ENCODE assay signal across 8 cellular contexts in genomic region chr10:103396789-103397087, GRCh38. TPM values are rescaled to one million over a fixed set of nuclear protein-coding genes. Genes with fewer than 3 reads are reported as not detected.
DNase-seq lines count a peak whose midpoint lies in the region; ATAC-seq and TF ChIP-seq lines count a peak whose summit lies in the region.

No MANE protein-coding gene starts in this region.

- H3K4me3 ChIP-seq in BLaER1 treated with 17β-estradiol and CSF1 and Interleukin-3, amounts not matched to agents 10 nM and 100 nM: peak overlapping the region; percentile 79 to 99 (median 90)
- H3K4me3 ChIP-seq in KMS-11 (IDR thresholded peaks at IDR 0.05; ENCODE audit: insufficient read depth, low read depth, low read length) (no peak overlapping the region), dorsolateral prefrontal cortex (peak overlapping the region; percentile 72 to 100 (median 96))

- no peaks in the 10 kb centered on the region for H3K27me3 ChIP-seq in BLaER1 treated with 17β-estradiol and CSF1 and Interleukin-3, amounts not matched to agents 10 nM and 100 nM
- no peaks in the 10 kb centered on the region for H3K27me3 ChIP-seq in KMS-11 (ENCODE audit: insufficient read depth, low read depth)
- H3K27me3 ChIP-seq in dorsolateral prefrontal cortex: no peaks in the 10 kb centered on the region

- intact Hi-C loops in dorsolateral prefrontal cortex (cut with DNase I): loop anchor here in 1 of 2 donors (1.0 kb wide), 1 partner anchor 29 kb away; the partner anchor contains the start of gene TAF5

- peak overlapping the region; percentile 97 to 99 (median 99) for H3K4me3 Mint-ChIP-seq in nephron

- peaks cover 65% of the 10 kb centered on the region for H3K79me2 ChIP-seq in KMS-11 (ENCODE audit: insufficient read depth, low read depth)

- H3K27ac ChIP-seq in BLaER1 treated with 17β-estradiol and CSF1 and Interleukin-3, amounts not matched to agents 10 nM and 100 nM: peak overlapping the region; percentile 43 to 92 (median 87); a peak in 21 of 22 replicates
- H3K27ac ChIP-seq in KMS-11 (peak overlapping the region; percentile 41), dorsolateral prefrontal cortex (peak overlapping the region in 27 of 59 donors; percentile 18 to 92 (median 75))

- ATAC-seq in HG02970 (IDR thresholded peaks at IDR 0.05; ENCODE audit: low FRiP score, unreplicated experiment) (no peak), HG03378 (IDR thresholded peaks at IDR 0.05; ENCODE audit: unreplicated experiment) (no peak), HG03520 (IDR thresholded peaks at IDR 0.05; ENCODE audit: unreplicated experiment) (no peak)

- peaks cover 52% of the 10 kb centered on the region for H3K4me1 Mint-ChIP-seq in nephron

- peaks cover 44% of the 10 kb centered on the region for H3K36me3 Mint-ChIP-seq in nephron (ENCODE audit: low read depth)

- peaks cover 38 to 62% (median 47%) of the 10 kb centered on the region in 10 experiments for H3K4me1 ChIP-seq in BLaER1 treated with 17β-estradiol and CSF1 and Interleukin-3, amounts not matched to agents 10 nM and 100 nM
- H3K4me1 ChIP-seq in KMS-11 (ENCODE audit: low read depth, poor library complexity, severe bottlenecking): peaks cover 42% of the 10 kb centered on the region

- H3K9ac ChIP-seq in BLaER1 treated with 17β-estradiol and CSF1 and Interleukin-3, amounts not matched to agents 10 nM and 100 nM: peak overlapping the region; percentile 83 to 93 (median 89)
- H3K9ac ChIP-seq in KMS-11: peak overlapping the region; percentile 81; the same call in 1 of the 2 replicates

- TF ChIP-seq CTCF in KMS-11 (conservative IDR thresholded peaks at IDR 0.05; ENCODE audit: low read depth, low read length) (no peak), dorsolateral prefrontal cortex (IDR thresholded peaks at IDR 0.05 in 54 of 56, conservative IDR thresholded peaks at IDR 0.05 in 2 of 56; ENCODE audit: low read depth in 1 of 56, partially characterized antibody in 56 of 56) (peak in 2 of 56 donors; percentile 0 to 1), nephron (IDR thresholded peaks at IDR 0.05; ENCODE audit: unreplicated experiment in 3 of 3) (no peak)

- peak overlapping the region; percentile 96 to 99 (median 98) for H3K27ac Mint-ChIP-seq in nephron

- no peaks in the 10 kb centered on the region for H3K9me3 ChIP-seq in BLaER1 treated with 17β-estradiol and CSF1 and Interleukin-3, amounts not matched to agents 10 nM and 100 nM (replicated peaks in 1 of 11)

- H2AFZ ChIP-seq in KMS-11 (ENCODE audit: low read depth): peak overlapping the region; percentile 66

- H3K4me2 ChIP-seq in BLaER1 treated with 17β-estradiol and CSF1 and Interleukin-3, amounts not matched to agents 10 nM and 100 nM: peak overlapping the region; percentile 84 to 95 (median 92)
- H3K4me2 ChIP-seq in KMS-11: peak overlapping the region; percentile 77

- no peaks in the 10 kb centered on the region for H3K9me3 Mint-ChIP-seq in nephron

- peaks cover 5 to 44% (median 29%) of the 10 kb centered on the region in 11 experiments; a peak in 16 of 22 replicates for H4K20me1 ChIP-seq in BLaER1 treated with 17β-estradiol and CSF1 and Interleukin-3, amounts not matched to agents 10 nM and 100 nM
- no peaks in the 10 kb centered on the region for H4K20me1 ChIP-seq in KMS-11 (ENCODE audit: insufficient read depth)

- no peak for DNase-seq in dorsolateral prefrontal cortex
- no peak for DNase-seq in NCI-H345 treated with DMSO at 0.1 percent for 48 hours (lab: John Stamatoyannopoulos, UW; ENCODE audit: unreplicated experiment)

- H3K27me3 Mint-ChIP-seq in nephron (ENCODE audit: low read depth): no peaks in the 10 kb centered on the region

- peaks cover 55 to 79% (median 62%) of the 10 kb centered on the region in 11 experiments for H3K36me3 ChIP-seq in BLaER1 treated with 17β-estradiol and CSF1 and Interleukin-3, amounts not matched to agents 10 nM and 100 nM
- no peaks in the 10 kb centered on the region; the same call in 1 of the 2 replicates for H3K36me3 ChIP-seq in KMS-11 (ENCODE audit: insufficient read depth)

RNA-seq across cellular contexts. Expression of gene PDCD11, which starts 0.3 kb away (rescaled TPM):
- total RNA-seq in dorsolateral prefrontal cortex: 10 to 100 TPM; 13.8 to 28.8 (median 19.8) TPM

RNA-seq across cellular contexts. Expression of gene ATP5MK, which starts 0.5 kb away (rescaled TPM):
- 100 to 1,000 TPM; 194 to 564 (median 384) TPM for total RNA-seq in dorsolateral prefrontal cortex

RNA-seq across cellular contexts. Expression of gene TAF5, which starts 29.0 kb away (rescaled TPM):
- total RNA-seq in dorsolateral prefrontal cortex: 1 to 10 TPM; 3.0 to 7.1 (median 4.9) TPM

RNA-seq across cellular contexts. Expression of gene PCGF6, which starts 45.8 kb away (rescaled TPM):
- total RNA-seq in dorsolateral prefrontal cortex: 10 to 100 TPM in 10 of 120 experiments, 1 to 10 TPM in 110; 4.2 to 13.9 (median 7.3) TPM

RNA-seq across cellular contexts. Expression of gene CALHM2, which starts 55.4 kb away (rescaled TPM):
- total RNA-seq in dorsolateral prefrontal cortex: 10 to 100 TPM in 97 of 120 experiments, 1 to 10 TPM in 23; 4.9 to 25.1 (median 12.7) TPM
